ENCODE assay signal across 8 cellular contexts in genomic region chr4:89868999-89869589, GRCh38. TPM values are rescaled to one million over a fixed set of nuclear protein-coding genes. Genes with fewer than 3 reads are reported as not detected.
DNase-seq lines count a peak whose midpoint lies in the region; ATAC-seq and TF ChIP-seq lines count a peak whose summit lies in the region.
"Had no signal": no experiment of that assay in that cellular context is flagged by ENCODE, and none has a peak within 500 bp of the region (broad histone marks: within the 10 kb centered on the region; RNA-seq: fewer than 3 reads in every experiment).

No MANE protein-coding gene starts in this region.

- no peaks in the 10 kb centered on the region for H3K9me3 ChIP-seq in OCI-LY7 (ENCODE audit: low read length)

- intact Hi-C loops in OCI-LY7 (cut with micrococcal nuclease; ENCODE audit: unreplicated experiment): no loop called here

- no peaks in the 10 kb centered on the region for H3K79me2 ChIP-seq in OCI-LY7 (ENCODE audit: insufficient read depth, low read depth, low read length)

- no peak overlapping the region for H3K27ac ChIP-seq in OCI-LY7 (ENCODE audit: low read depth, low read length, poor library complexity, severe bottlenecking)

- POLR2A ChIA-PET in OCI-LY7 (lab: Charles Lee): no interaction called here

- no peak for ATAC-seq in GM18867 (IDR thresholded peaks at IDR 0.05; ENCODE audit: unreplicated experiment)
- no peak for ATAC-seq in HG02763 (IDR thresholded peaks at IDR 0.05; ENCODE audit: unreplicated experiment)

- no peaks in the 10 kb centered on the region; the same call in 1 of the 2 replicates for H3K9me2 ChIP-seq in OCI-LY7 (ENCODE audit: insufficient read depth, low read length)

- no peak overlapping the region for H2AFZ ChIP-seq in OCI-LY7 (ENCODE audit: low read length)

- H3K36me3 ChIP-seq in OCI-LY7 (ENCODE audit: insufficient read depth, low read length): no peaks in the 10 kb centered on the region

- CTCF ChIA-PET in OCI-LY7 (lab: Charles Lee; ENCODE audit: unreplicated experiment): no interaction called here

- no peaks in the 10 kb centered on the region for H4K20me1 ChIP-seq in OCI-LY7 (ENCODE audit: insufficient read depth, low read length)

- no peak overlapping the region for H3K4me3 ChIP-seq in GM12864 (ENCODE audit: low read depth, low read length)
- no peak overlapping the region for H3K4me3 ChIP-seq in OCI-LY7 (ENCODE audit: low read depth, low read length, poor library complexity, severe bottlenecking)
- no peak overlapping the region for H3K4me3 ChIP-seq in epithelial cell of proximal tubule (ENCODE audit: low read depth, low read length)
- no peak overlapping the region for H3K4me3 ChIP-seq in retinal pigment epithelial cell (ENCODE audit: low read length)

- BruUV-seq in OCI-LY7 (replicated peaks; lab: Mats Ljungman, UMichigan): no TSS peak

- DNase-seq in GM12864 (ENCODE audit: low read depth) (no peak), OCI-LY7 (ENCODE audit: low spot score) (no peak), epithelial cell of proximal tubule (ENCODE audit: low read depth) (no peak), retinal pigment epithelial cell (ENCODE audit: low read depth) (no peak), MV-4-11 (lab: John Stamatoyannopoulos, UW) (no peak)
- DNase-seq: activated CD4-positive, alpha-beta T cell treated with anti-CD3 and anti-CD28 coated beads, Interleukin-2, amount 10 ng/mL, durations not matched to agents 7 days and 5 days had no signal

- no peak overlapping the region for H3K4me2 ChIP-seq in OCI-LY7 (ENCODE audit: low read length)

- no peaks in the 10 kb centered on the region for H3K4me1 ChIP-seq in OCI-LY7 (ENCODE audit: insufficient read depth, low read length, poor library complexity, severe bottlenecking)

- TF ChIP-seq CTCF in GM12864 (IDR thresholded peaks at IDR 0.05; ENCODE audit: low read depth, low read length, missing control alignments) (peak; percentile 27), OCI-LY7 (conservative IDR thresholded peaks at IDR 0.05; ENCODE audit: low read length) (peak; percentile 73), epithelial cell of proximal tubule (conservative IDR thresholded peaks at IDR 0.05; ENCODE audit: low read depth, low read length) (peak; percentile 50), retinal pigment epithelial cell (conservative IDR thresholded peaks at IDR 0.05; ENCODE audit: low read depth, low read length) (peak; percentile 41)

RNA-seq across cellular contexts. Expression of gene MMRN1, which starts 25.6 kb away (rescaled TPM):
- total RNA-seq in OCI-LY7 (2014; rRNA removed; shearing (Covaris generic)): not detected in 2 replicates
- total RNA-seq in OCI-LY7 (2022) (0.13 TPM in 1 of 2 replicates, not detected in the other), epithelial cell of proximal tubule (not detected in 2 replicates)

RNA-seq across cellular contexts. Expression of gene SNCA, which starts 32.1 kb away (rescaled TPM):
- total RNA-seq in OCI-LY7 (2014; rRNA removed; shearing (Covaris generic)): not detected in 2 replicates
- not detected in 2 replicates for total RNA-seq in OCI-LY7 (2022)
- total RNA-seq in epithelial cell of proximal tubule: 2.4 and 6.6 TPM in 2 replicates
